In the genomic region with DNA sequence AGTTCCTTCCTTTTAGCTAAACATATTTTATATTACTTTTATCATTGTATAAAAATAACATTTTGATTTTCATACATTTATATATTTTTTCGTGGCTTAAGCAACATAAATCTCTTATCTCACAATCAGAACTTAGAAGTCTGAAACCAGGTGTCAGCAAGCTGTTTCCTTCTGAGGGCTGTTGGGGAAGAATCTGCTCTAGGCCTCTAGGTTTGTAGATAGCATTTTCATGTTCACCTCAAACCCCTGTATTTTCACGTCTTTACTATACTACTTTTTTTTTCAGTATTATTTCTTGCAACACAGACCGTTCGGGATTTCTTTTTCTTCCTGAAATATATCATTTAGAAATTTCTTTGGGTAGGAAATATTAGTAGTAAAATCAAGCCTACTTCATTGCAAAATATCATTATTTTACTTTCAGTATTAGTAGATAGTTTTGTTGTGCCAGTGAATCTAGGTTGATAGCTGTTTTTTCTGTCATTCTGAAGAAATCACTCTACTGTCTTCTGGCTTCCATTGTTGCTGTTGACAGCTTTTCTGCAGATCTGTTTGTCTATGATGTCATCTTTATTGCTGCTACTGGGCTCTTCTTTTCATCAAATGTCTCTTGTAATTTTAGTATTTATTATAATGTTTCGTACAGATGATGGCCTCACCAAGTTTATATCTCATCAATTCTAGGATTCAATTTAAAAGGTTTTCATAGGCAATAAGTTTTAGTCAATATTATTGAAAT, we compare ENCODE assay signal across 1 cellular context.
TF ChIP-seq lines count a peak whose summit lies in the region.

No MANE protein-coding gene starts in this region.

TF ChIP-seq in A549, 52 proteins besides CTCF, POLR2A, EP300 and RAD21:
- TF ChIP-seq MAZ (IDR thresholded peaks at IDR 0.05; ENCODE audit: borderline replicate concordance, low read depth, low read length) (no peak), EHMT2 (IDR thresholded peaks at IDR 0.05; ENCODE audit: low read depth) (no peak), CHD2 (IDR thresholded peaks at IDR 0.05; ENCODE audit: low read length, partially characterized antibody) (no peak), CEBPB (IDR thresholded peaks at IDR 0.05) (no peak)
- TF ChIP-seq, protein P1, sequence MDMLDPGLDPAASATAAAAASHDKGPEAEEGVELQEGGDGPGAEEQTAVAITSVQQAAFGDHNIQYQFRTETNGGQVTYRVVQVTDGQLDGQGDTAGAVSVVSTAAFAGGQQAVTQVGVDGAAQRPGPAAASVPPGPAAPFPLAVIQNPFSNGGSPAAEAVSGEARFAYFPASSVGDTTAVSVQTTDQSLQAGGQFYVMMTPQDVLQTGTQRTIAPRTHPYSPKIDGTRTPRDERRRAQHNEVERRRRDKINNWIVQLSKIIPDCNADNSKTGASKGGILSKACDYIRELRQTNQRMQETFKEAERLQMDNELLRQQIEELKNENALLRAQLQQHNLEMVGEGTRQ (IDR thresholded peaks at IDR 0.05): no peak
